Comparison of ENCODE assay signal across 8 cellular contexts in genomic region chr1:23344111-23344986, GRCh38.
DNase-seq lines count a peak whose midpoint lies in the region; ATAC-seq lines count a peak whose summit lies in the region.

TSS of gene HNRNPR (minus strand) at chr1:23344284. CDS start at chr1:23341008, 3,276 bp downstream.

- ATAC-seq in GM19351 (IDR thresholded peaks at IDR 0.05; ENCODE audit: unreplicated experiment) (peak; percentile 95), HG03521 (IDR thresholded peaks at IDR 0.05; ENCODE audit: unreplicated experiment) (peak; percentile 93)

- DNase-seq in C1 segment of cervical spinal cord (lab: John Stamatoyannopoulos, UW) (peak; percentile 83 to 100 (median 98)), NCI-H748 (lab: John Stamatoyannopoulos, UW; ENCODE audit: unreplicated experiment) (peak; percentile 99), dedifferentiated amniotic fluid mesenchymal stem cell (ENCODE audit: extremely low spot score) (peak; percentile 100), left kidney (ENCODE audit: low read depth, low spot score) (peak; percentile 100)
- DNase-seq in activated CD4-positive, alpha-beta T cell treated with anti-CD3 and anti-CD28 coated beads, Interleukin-2, amount 50 U/mL, for 1 hour = peak; percentile 99
- peak; percentile 99 to 100 for DNase-seq in stimulated activated CD4-positive, alpha-beta T cell treated with anti-CD3 and anti-CD28 coated beads, Interleukin-2, amount 100 ng/mL, for 24 hours

Comparison
In these comparisons a context has a peak if more than half of its experiments do, and no peak if none do; other contexts are left out.
1. Peak in every context shown above with its lines: DNase-seq and ATAC-seq.